Comparison of ENCODE assay signal across 8 cellular contexts in genomic region chr10:71771821-71772617, GRCh38. TPM values are rescaled to one million over a fixed set of nuclear protein-coding genes. Genes with fewer than 3 reads are reported as not detected.
DNase-seq lines count a peak whose midpoint lies in the region; ATAC-seq and TF ChIP-seq lines count a peak whose summit lies in the region.

No MANE protein-coding gene starts in this region.

- DNase-seq in GM06990 (ENCODE audit: extremely low read depth, insufficient read length), result no peak
- DNase-seq in T-cell, result no peak
- peak; percentile 95 for DNase-seq in coronary artery (ENCODE audit: low spot score)
- DNase-seq in upper lobe of right lung, result no peak
- no peak for DNase-seq in NCI-H1092 (lab: John Stamatoyannopoulos, UW)
- no peak for DNase-seq in cerebellum (ENCODE audit: low spot score)
- DNase-seq in NCI-H774 (lab: John Stamatoyannopoulos, UW), result no peak

- H3K36me3 ChIP-seq in GM06990 (ENCODE audit: control insufficient read depth, insufficient read depth, low read length), result no peaks in the 10 kb centered on the region; the same call in 1 of the 2 replicates
- no peaks in the 10 kb centered on the region for H3K36me3 ChIP-seq in mucosa of rectum (ENCODE audit: control insufficient read depth in 2 of 2, insufficient read depth in 2 of 2, low read length in 2 of 2)
- no peaks in the 10 kb centered on the region for H3K36me3 ChIP-seq in upper lobe of right lung

- no peaks in the 10 kb centered on the region for H3K27me3 Mint-ChIP-seq in T-cell

- H3K9me3 Mint-ChIP-seq in T-cell, result no peaks in the 10 kb centered on the region

- ATAC-seq in T-cell (replicated peaks in 1 of 4) (no peak), upper lobe of right lung (peak; percentile 24)

- peaks cover 15% of the 10 kb centered on the region for H3K36me3 Mint-ChIP-seq in T-cell

- H3K4me1 Mint-ChIP-seq in T-cell, result peaks cover 79 to 86% (median 83%) of the 10 kb centered on the region in 3 donors

- CTCF ChIA-PET in T-cell (lab: Charles Lee), result interaction anchor here (0.6 to 2.0 kb wide), 8 partner anchors 14 to 853 kb away, joined by 3 to 6 read pairs (median 3); no protein-coding TSS in a partner anchor

- H3K4me3 Mint-ChIP-seq in T-cell, result peak overlapping the region; percentile 90 to 97 (median 93)

- peak overlapping the region; percentile 97 to 98 for H3K27ac Mint-ChIP-seq in T-cell

- H3K4me3 ChIP-seq in GM06990 (replicated peaks; ENCODE audit: low read depth, low read length) (peak overlapping the region; percentile 75), coronary artery (peak overlapping the region; percentile 78), mucosa of rectum (ENCODE audit: low read length in 2 of 2) (peak overlapping the region; percentile 86 to 92), upper lobe of right lung (peak overlapping the region; percentile 70)

- H3K27ac ChIP-seq in coronary artery (peak overlapping the region; percentile 94 to 96), mucosa of rectum (ENCODE audit: low read depth in 2 of 2, low read length in 2 of 2) (peak overlapping the region; percentile 97), upper lobe of right lung (peak overlapping the region; percentile 90)

- H3K27me3 ChIP-seq in GM06990 (replicated peaks; ENCODE audit: control insufficient read depth, insufficient read depth, low read length), result no peaks in the 10 kb centered on the region
- H3K27me3 ChIP-seq in mucosa of rectum (ENCODE audit: control insufficient read depth in 2 of 2, insufficient read depth in 2 of 2, low read length in 2 of 2), result no peaks in the 10 kb centered on the region
- no peaks in the 10 kb centered on the region for H3K27me3 ChIP-seq in upper lobe of right lung

- H3K4me1 ChIP-seq in mucosa of rectum (ENCODE audit: control insufficient read depth in 2 of 2, insufficient read depth in 2 of 2, low read length in 2 of 2) (peaks cover 67 to 71% of the 10 kb centered on the region in 2 donors), upper lobe of right lung (peaks cover 86% of the 10 kb centered on the region)

- no peaks in the 10 kb centered on the region for H3K9me3 ChIP-seq in mucosa of rectum (ENCODE audit: control insufficient read depth in 2 of 2, low read length in 2 of 2)
- H3K9me3 ChIP-seq in upper lobe of right lung, result no peaks in the 10 kb centered on the region

- H3K9ac ChIP-seq in mucosa of rectum (ENCODE audit: low read depth in 1 of 2, low read length in 2 of 2), result peak overlapping the region; percentile 96

- intact Hi-C loops in upper lobe of right lung (cut with DNase I), result no loop called here

- POLR2A ChIA-PET in T-cell (lab: Charles Lee), result interaction anchor here (0.5 to 1.4 kb wide), 3 partner anchors 14 to 1854 kb away, joined by 4 to 7 read pairs (median 5); no protein-coding TSS in a partner anchor

- no peak for TF ChIP-seq CTCF in GM06990 (IDR thresholded peaks at IDR 0.05; ENCODE audit: insufficient read depth, low read length, poor library complexity, severe bottlenecking)
- no peak for TF ChIP-seq CTCF in coronary artery (IDR thresholded peaks at IDR 0.05)
- TF ChIP-seq CTCF in upper lobe of right lung (IDR thresholded peaks at IDR 0.05), result no peak

RNA-seq across cellular contexts. Expression of gene VSIR, which starts 1.3 kb away (rescaled TPM):
- total RNA-seq in T-cell (100 to 1,000 TPM in 2 of 5 donors, 10 to 100 TPM in 3; 81.4 to 134 (median 98.3) TPM), upper lobe of right lung (128 TPM), cerebellum (4.7 TPM)

RNA-seq across cellular contexts. Expression of gene C10orf105, which starts 52.4 kb away (rescaled TPM):
- total RNA-seq in T-cell, result under 1 TPM; 0.15 to 0.45 (median 0.16) TPM
- total RNA-seq in upper lobe of right lung, result 0.52 TPM
- 1.00 TPM for total RNA-seq in cerebellum

Comparison
In these comparisons a context has a peak if more than half of its experiments do, and no peak if none do; other contexts are left out.
1. RNA of gene VSIR, which starts 1.3 kb away (total RNA-seq): 128 TPM in upper lobe of right lung (single experiment) and 81.4 to 134 TPM in T-cell; 4.7 TPM in cerebellum (single experiment); every median in the first group is over 10 times any median in the second.
2. Peak in every context shown above with its lines, with median percentiles within 50 percentile points of each other: H3K4me3 ChIP-seq and H3K27ac ChIP-seq.